Comparison of ENCODE assay signal across 19 cellular contexts in genomic region chr1:176950736-176951308, GRCh38.
"Had no signal": no experiment of that assay in that cellular context is flagged by ENCODE, and none has a peak within 500 bp of the region (broad histone marks: within the 10 kb centered on the region; RNA-seq: fewer than 3 reads in every experiment).

No MANE protein-coding gene starts in this region.

- DNase-seq: activated CD4-positive, alpha-beta memory T cell treated with anti-CD3 and anti-CD28 coated beads, Interleukin-2, amount 10 ng/mL, durations not matched to agents 7 days and 5 days; activated CD4-positive, alpha-beta T cell treated with anti-CD3 and anti-CD28 coated beads for 48 hours; activated effector memory CD4-positive, alpha-beta T cell treated with anti-CD3 and anti-CD28 coated beads, Interleukin-2, amount 50 U/mL, for 16 hours; activated naive CD4-positive, alpha-beta T cell treated with anti-CD3 and anti-CD28 coated beads, Interleukin-2, amount 50 U/mL, for 16 hours; activated naive CD8-positive, alpha-beta T cell treated with anti-CD3 and anti-CD28 coated beads, Interleukin-2, amount 50 U/mL, for 24 hours; activated T-cell treated with anti-CD3 and anti-CD28 coated beads, Interleukin-2, amount 50 U/mL, for 72 hours; cerebellar nuclear complex; foreskin fibroblast; left ventricle myocardium inferior; naive thymus-derived CD8-positive, alpha-beta T cell; ovary; stimulated activated CD4-positive, alpha-beta T cell treated with anti-CD3 and anti-CD28 coated beads, Interleukin-4, amount 100 ng/mL, for 4 hours; substantia nigra; T-helper 17 cell; thyroid gland; upper lobe of right lung had no signal

- H3K9me3 ChIP-seq: left ventricle myocardium inferior, ovary, prostate gland, thyroid gland, upper lobe of right lung had no signal

- H3K27ac ChIP-seq: coronary artery, epithelial cell of prostate, left ventricle myocardium inferior, ovary, prostate gland, thyroid gland, upper lobe of right lung had no signal

- ATAC-seq: activated naive CD8-positive, alpha-beta T cell treated with anti-CD3 and anti-CD28 coated beads, Interleukin-2, amount 50 U/mL, for 24 hours; activated T-cell treated with anti-CD3 and anti-CD28 coated beads, Interleukin-2, amount 50 U/mL, for 72 hours; naive thymus-derived CD8-positive, alpha-beta T cell; T-helper 17 cell; upper lobe of right lung had no signal

- H3K4me3 ChIP-seq: coronary artery, left ventricle myocardium inferior, ovary, prostate gland, thyroid gland, upper lobe of right lung had no signal

- H3K27me3 ChIP-seq: ovary, thyroid gland, upper lobe of right lung had no signal

- H3K36me3 ChIP-seq: left ventricle myocardium inferior, ovary, prostate gland, thyroid gland, upper lobe of right lung had no signal

- H3K4me1 ChIP-seq: left ventricle myocardium inferior, prostate gland, thyroid gland, upper lobe of right lung had no signal
